In genomic region chr2:64565358-64565757, GRCh38 we compare ENCODE assay signal across 26 cellular contexts. TPM values are rescaled to one million over a fixed set of nuclear protein-coding genes. Genes with fewer than 3 reads are reported as not detected.
DNase-seq lines count a peak whose midpoint lies in the region; ATAC-seq and TF ChIP-seq lines count a peak whose summit lies in the region.
"Had no signal": no experiment of that assay in that cellular context is flagged by ENCODE, and none has a peak within 500 bp of the region (broad histone marks: within the 10 kb centered on the region; RNA-seq: fewer than 3 reads in every experiment).

No MANE protein-coding gene starts in this region.

- H3K27me3 Mint-ChIP-seq in Calu3 (ENCODE audit: unreplicated experiment) (no peaks in the 10 kb centered on the region), endodermal cell (ENCODE audit: insufficient read depth) (no peaks in the 10 kb centered on the region)
- H3K27me3 Mint-ChIP-seq: B cell had no signal

- peaks cover 44% of the 10 kb centered on the region; the same call in 1 of the 2 replicates for H3K79me2 ChIP-seq in OCI-LY7 (ENCODE audit: insufficient read depth, low read depth, low read length)

- H3K4me1 Mint-ChIP-seq in Calu3 (ENCODE audit: low read depth, unreplicated experiment): no peaks in the 10 kb centered on the region
- peaks cover 12% of the 10 kb centered on the region for H3K4me1 Mint-ChIP-seq in endodermal cell

- H4K20me1 ChIP-seq in OCI-LY7 (ENCODE audit: insufficient read depth, low read length): peaks cover 11% of the 10 kb centered on the region; the same call in 1 of the 2 replicates

- H3K4me2 ChIP-seq in OCI-LY7 (ENCODE audit: low read length): no peak overlapping the region
- H3K4me2 ChIP-seq: PC-9 had no signal

- H3K4me1 ChIP-seq in endodermal cell (ENCODE audit: control insufficient read depth, insufficient read depth, low read length) (no peaks in the 10 kb centered on the region), liver (ENCODE audit: control insufficient read depth in 4 of 4, insufficient read depth in 4 of 4, low read length in 3 of 4) (peaks cover 0 to 12% (median 6%) of the 10 kb centered on the region in 4 donors), neutrophil (ENCODE audit: control insufficient read depth in 1 of 2, insufficient read depth in 1 of 2, low read depth in 1 of 2, low read length in 1 of 2) (peaks cover 7 to 8% of the 10 kb centered on the region in 2 experiments), OCI-LY7 (ENCODE audit: insufficient read depth, low read length, poor library complexity, severe bottlenecking) (peaks cover 16% of the 10 kb centered on the region), suprapubic skin (peaks cover 19% of the 10 kb centered on the region)
- H3K4me1 ChIP-seq: HAP-1, SJCRH30 had no signal

- H3K27ac Mint-ChIP-seq in Calu3 (ENCODE audit: unreplicated experiment): peak overlapping the region; percentile 30
- H3K27ac Mint-ChIP-seq in endodermal cell: peak overlapping the region; percentile 68
- H3K27ac Mint-ChIP-seq: B cell, HFFc6 had no signal

- ATAC-seq in HG03280 (IDR thresholded peaks at IDR 0.05; ENCODE audit: unreplicated experiment): no peak
- ATAC-seq: Right ventricle myocardium inferior had no signal

- intact Hi-C loops in Calu3 (cut with micrococcal nuclease; ENCODE audit: unreplicated experiment) (no loop called here), OCI-LY7 (cut with micrococcal nuclease; ENCODE audit: unreplicated experiment) (loop anchor here (10.0 kb wide), 1 partner anchor 521 kb away; no protein-coding TSS in a partner anchor)

- no peak for TF ChIP-seq RAD21 in liver (IDR thresholded peaks at IDR 0.05)

- H3K4me3 Mint-ChIP-seq in Calu3 (ENCODE audit: low read depth, unreplicated experiment): no peak overlapping the region
- no peak overlapping the region for H3K4me3 Mint-ChIP-seq in endodermal cell
- H3K4me3 Mint-ChIP-seq: B cell, HFFc6 had no signal

- no peaks in the 10 kb centered on the region for H3K27me3 ChIP-seq in endodermal cell (ENCODE audit: control insufficient read depth, insufficient read depth, low read length, poor library complexity, severe bottlenecking)
- no peaks in the 10 kb centered on the region for H3K27me3 ChIP-seq in liver (ENCODE audit: control insufficient read depth in 4 of 4, insufficient read depth in 4 of 4, low read length in 3 of 4)
- H3K27me3 ChIP-seq in neutrophil: no peaks in the 10 kb centered on the region
- no peaks in the 10 kb centered on the region for H3K27me3 ChIP-seq in suprapubic skin
- H3K27me3 ChIP-seq: SJCRH30 had no signal

- H3K36me3 Mint-ChIP-seq in Calu3 (ENCODE audit: insufficient read depth, unreplicated experiment) (no peaks in the 10 kb centered on the region), endodermal cell (ENCODE audit: low read depth) (peaks cover 5% of the 10 kb centered on the region)

- H3K9me3 ChIP-seq in endodermal cell (ENCODE audit: control insufficient read depth, low read length) (no peaks in the 10 kb centered on the region), liver (ENCODE audit: control insufficient read depth in 4 of 4, low read length in 3 of 4) (no peaks in the 10 kb centered on the region), neutrophil (no peaks in the 10 kb centered on the region), OCI-LY7 (ENCODE audit: low read length) (no peaks in the 10 kb centered on the region), suprapubic skin (no peaks in the 10 kb centered on the region)
- H3K9me3 ChIP-seq: HAP-1, SJCRH30 had no signal

- H3K9ac ChIP-seq in endodermal cell (ENCODE audit: extremely low read depth, low read length, poor library complexity, severe bottlenecking): no peak overlapping the region
- no peak overlapping the region for H3K9ac ChIP-seq in liver (ENCODE audit: low read depth in 1 of 2, low read length in 2 of 2)

- H3K9me2 ChIP-seq in OCI-LY7 (ENCODE audit: insufficient read depth, low read length): no peaks in the 10 kb centered on the region

- no peak overlapping the region for H3K27ac ChIP-seq in endodermal cell (ENCODE audit: low read depth, low read length)
- H3K27ac ChIP-seq in liver (ENCODE audit: low read depth in 1 of 2, low read length in 2 of 2): no peak overlapping the region
- H3K27ac ChIP-seq in neutrophil: peak overlapping the region; percentile 3
- no peak overlapping the region for H3K27ac ChIP-seq in OCI-LY7 (ENCODE audit: low read depth, low read length, poor library complexity, severe bottlenecking)
- H3K27ac ChIP-seq in suprapubic skin: no peak overlapping the region
- H3K27ac ChIP-seq: C4-2B, PC-9, SJCRH30 had no signal

- no peak for DNase-seq in Calu3
- no peak for DNase-seq in endodermal cell
- DNase-seq in OCI-LY7 (ENCODE audit: low spot score): no peak
- DNase-seq in D341Med (ENCODE audit: low spot score): no peak
- DNase-seq in suprapubic skin (ENCODE audit: low spot score in 2 of 2): no peak
- DNase-seq: DMS53, GOT3, HFFc6, KBM-7, MV-4-11, NCI-H1105, NCI-H1436 treated with DMSO at 0.1 percent for 48 hours, NCI-H187 treated with DMSO at 0.1 percent for 48 hours, NCI-H2107, NCI-H446, NCI-H524 treated with DMSO at 0.1 percent for 48 hours, NCI-H774, PC-9, SJCRH30 had no signal

- BruUV-seq in Calu3 (replicated peaks; lab: Mats Ljungman, UMichigan) (no TSS peak), OCI-LY7 (replicated peaks; lab: Mats Ljungman, UMichigan) (no TSS peak)

- 91 to 100% methylated on average over 1 to 4 of the region's 4 CpGs for WGBS in endodermal cell (ENCODE audit: insufficient coverage in 1 of 2, insufficient read length in 1 of 2), 2 experiments
- WGBS in liver: 88% methylated on average over 4 of the region's 4 CpGs
- 91% methylated on average over 4 of the region's 4 CpGs for WGBS in suprapubic skin

- TF ChIP-seq CTCF in Calu3 (IDR thresholded peaks at IDR 0.05; ENCODE audit: unreplicated experiment) (no peak), endodermal cell (conservative IDR thresholded peaks at IDR 0.05) (no peak), liver (IDR thresholded peaks at IDR 0.05; ENCODE audit: low read depth, low read length, missing input control) (no peak), neutrophil (IDR thresholded peaks at IDR 0.05) (no peak), OCI-LY7 (conservative IDR thresholded peaks at IDR 0.05; ENCODE audit: low read length) (no peak), suprapubic skin (IDR thresholded peaks at IDR 0.05) (no peak)

- no peak overlapping the region for H2AFZ ChIP-seq in OCI-LY7 (ENCODE audit: low read length)
- H2AFZ ChIP-seq: PC-9 had no signal

- H3K9me3 Mint-ChIP-seq in Calu3 (ENCODE audit: low read depth, unreplicated experiment): no peaks in the 10 kb centered on the region
- no peaks in the 10 kb centered on the region for H3K9me3 Mint-ChIP-seq in endodermal cell
- H3K9me3 Mint-ChIP-seq: HFFc6 had no signal

- H3K4me3 ChIP-seq in endodermal cell (ENCODE audit: low read length): no peak overlapping the region
- no peak overlapping the region for H3K4me3 ChIP-seq in liver (ENCODE audit: low read depth in 1 of 3, low read length in 3 of 3)
- H3K4me3 ChIP-seq in neutrophil (ENCODE audit: low read depth in 1 of 2, low read length in 1 of 2): no peak overlapping the region
- H3K4me3 ChIP-seq in OCI-LY7 (ENCODE audit: low read depth, low read length, poor library complexity, severe bottlenecking): no peak overlapping the region
- no peak overlapping the region for H3K4me3 ChIP-seq in suprapubic skin
- H3K4me3 ChIP-seq: HAP-1, PC-9, SJCRH30 had no signal

- H3K36me3 ChIP-seq in endodermal cell (ENCODE audit: control insufficient read depth, insufficient read depth, low read length) (peaks cover 5% of the 10 kb centered on the region), liver (ENCODE audit: control insufficient read depth in 4 of 4, insufficient read depth in 3 of 4, low read depth in 1 of 4, low read length in 3 of 4) (no peaks in the 10 kb centered on the region), neutrophil (peaks cover 22% of the 10 kb centered on the region), OCI-LY7 (ENCODE audit: insufficient read depth, low read length) (peaks cover 22% of the 10 kb centered on the region; the same call in 1 of the 2 replicates), suprapubic skin (peaks cover 13% of the 10 kb centered on the region)
- H3K36me3 ChIP-seq: HAP-1 had no signal

- TF ChIP-seq POLR2A in suprapubic skin (IDR thresholded peaks at IDR 0.05): no peak

- CTCF ChIA-PET in Calu3 (lab: Charles Lee) (interaction anchor here (0.7 kb wide), 1 partner anchor 52 kb away, joined by 5 read pairs; no protein-coding TSS in a partner anchor), OCI-LY7 (lab: Charles Lee; ENCODE audit: unreplicated experiment) (no interaction called here)

- no peak for TF ChIP-seq EP300 in suprapubic skin (IDR thresholded peaks at IDR 0.05)

- POLR2A ChIA-PET in OCI-LY7 (lab: Charles Lee): interaction anchor here (0.6 to 1.2 kb wide), 5 partner anchors 27 to 620 kb away, joined by 3 to 4 read pairs (median 3); no protein-coding TSS in a partner anchor

TF ChIP-seq in liver, 16 proteins besides CTCF, POLR2A, EP300 and RAD21:
- TF ChIP-seq RXRA (IDR thresholded peaks at IDR 0.05): peak in 1 of 2 donors; percentile 6
- no peak for TF ChIP-seq YY1 (IDR thresholded peaks at IDR 0.05)
- no peak for TF ChIP-seq TAF1 (conservative IDR thresholded peaks at IDR 0.05)
- peak; percentile 13 for TF ChIP-seq SP1 (IDR thresholded peaks at IDR 0.05)

RNA-seq across cellular contexts. Expression of gene AFTPH, which starts 41.2 kb away (rescaled TPM):
- total RNA-seq in Calu3 (2022) (42.2 and 47.1 TPM in 2 replicates), endodermal cell (10 to 100 TPM; 13.7 to 21.5 TPM), liver (10 to 100 TPM; 26.4 to 27.9 TPM), OCI-LY7 (2022) (30.0 and 34.7 TPM in 2 replicates), suprapubic skin (10 to 100 TPM; 49.1 to 64.3 (median 57.1) TPM)
- polyA plus RNA-seq in endodermal cell (2013, experiment 1 of 2): 20.9 TPM
- polyA plus RNA-seq in endodermal cell (2013, experiment 2 of 2): 17.0 TPM
- polyA plus RNA-seq in liver: 10 to 100 TPM; 10.5 to 14.9 TPM
- 39.0 and 40.6 TPM in 2 replicates for total RNA-seq in OCI-LY7 (2014; rRNA removed; shearing (Covaris generic))
